8 cellular contexts compared by ENCODE assay signal in genomic region chr9:134455951-134456739, GRCh38.
A peak's percentile ranks its signal among the peaks of the same experiment; 100 is the strongest.
DNase-seq lines count a peak whose midpoint lies in the region; ATAC-seq and TF ChIP-seq lines count a peak whose summit lies in the region.

No MANE protein-coding gene starts in this region.

- CTCF ChIA-PET in HEK293 (lab: Yijun Ruan, JAX) = interaction anchor here (0.6 to 1.2 kb wide), 7 partner anchors 24 to 233 kb away, joined by 3 to 4 read pairs (median 4); no protein-coding TSS in a partner anchor

- in situ Hi-C loops in astrocyte of the spinal cord (cut with HindIII; ENCODE audit: low sequenced_read_pairs) = no loop called here

- TF ChIP-seq CTCF in HEK293 (tag by site-specific recombination; IDR thresholded peaks at IDR 0.05) (no peak), astrocyte of the spinal cord (IDR thresholded peaks at IDR 0.05; ENCODE audit: low read depth, low read length) (peak; percentile 10)

- ATAC-seq in GM18505 (IDR thresholded peaks at IDR 0.05; ENCODE audit: unreplicated experiment) = no peak
- no peak for ATAC-seq in HG03439 (IDR thresholded peaks at IDR 0.05; ENCODE audit: unreplicated experiment)

- peak; percentile 79 for DNase-seq in T1000 (lab: John Stamatoyannopoulos, UW)
- peak; percentile 98 for DNase-seq in astrocyte of the spinal cord (ENCODE audit: low read depth, low spot score)
- DNase-seq in islet precursor cell = peak; percentile 98
- peak; percentile 29 to 67 for DNase-seq in stimulated activated CD4-positive, alpha-beta T cell treated with anti-CD3 and anti-CD28 coated beads, Interleukin-15, amount 100 ng/mL, for 1 hour (ENCODE audit: low read depth in 1 of 2, low spot score in 1 of 2)
- no peak for DNase-seq in NCI-H345 treated with DMSO at 0.1 percent for 48 hours (lab: John Stamatoyannopoulos, UW; ENCODE audit: unreplicated experiment)

- no peak for TF ChIP-seq POLR2A in GM18505 (IDR thresholded peaks at IDR 0.05; ENCODE audit: borderline replicate concordance, extremely low read depth, insufficient read depth, insufficient read length)

- H3K4me3 ChIP-seq in HEK293 (ENCODE audit: low read depth, low read length) (no peak overlapping the region), astrocyte of the spinal cord (ENCODE audit: low read depth, low read length) (no peak overlapping the region)

- H3K27ac ChIP-seq in HEK293 (ENCODE audit: extremely low read depth, low read depth, low read length) = no peak overlapping the region

- no peaks in the 10 kb centered on the region for H3K36me3 ChIP-seq in HEK293 (ENCODE audit: control insufficient read depth in 2 of 2, insufficient read depth in 1 of 2, low read length in 2 of 2)

- no peaks in the 10 kb centered on the region for H3K4me1 ChIP-seq in HEK293 (ENCODE audit: control insufficient read depth, insufficient read depth, low read length)

- no peaks in the 10 kb centered on the region for H3K9me3 ChIP-seq in HEK293 (ENCODE audit: control insufficient read depth, insufficient read depth, low read depth, low read length)

- POLR2A ChIA-PET in HEK293 (lab: Yijun Ruan, JAX) = interaction anchor here (0.6 to 1.2 kb wide), 3 partner anchors 131 to 251 kb away, joined by 3 to 4 read pairs (median 3); no protein-coding TSS in a partner anchor

TF ChIP-seq in HEK293, 187 proteins besides CTCF, POLR2A, EP300 and RAD21 (continues in another document):
- TF ChIP-seq ZBTB44 (tag by site-specific recombination; IDR thresholded peaks at IDR 0.05) (peak; percentile 81), ZNF248 (tag by site-specific recombination; IDR thresholded peaks at IDR 0.05) (no peak), ZNF18 (tag by site-specific recombination; IDR thresholded peaks at IDR 0.05) (no peak), ZNF768 (tag by site-specific recombination; IDR thresholded peaks at IDR 0.05) (no peak), ZNF121 (tag by site-specific recombination; IDR thresholded peaks at IDR 0.05) (no peak), ZNF660 (tag by site-specific recombination; IDR thresholded peaks at IDR 0.05) (peak; percentile 53; the same call in 1 of the 2 replicates), KLF8 (tag by site-specific recombination; IDR thresholded peaks at IDR 0.05) (no peak), ZNF23 (tag by site-specific recombination; IDR thresholded peaks at IDR 0.05; ENCODE audit: borderline replicate concordance) (no peak), ZBTB1 (tag by site-specific recombination; IDR thresholded peaks at IDR 0.05) (no peak), ZNF223 (tag by site-specific recombination; IDR thresholded peaks at IDR 0.05) (no peak), ZNF530 (tag by site-specific recombination; IDR thresholded peaks at IDR 0.05; ENCODE audit: low read depth) (no peak), ZNF354C (tag by site-specific recombination; IDR thresholded peaks at IDR 0.05; ENCODE audit: borderline replicate concordance, low read depth) (no peak), SCRT1 (tag by site-specific recombination; IDR thresholded peaks at IDR 0.05; ENCODE audit: borderline replicate concordance) (no peak), KLF9 (tag by site-specific recombination; IDR thresholded peaks at IDR 0.05; ENCODE audit: low read depth) (0 out of 2 replicates have a peak, but pooled peaks have one; percentile 23), ZNF24 (tag by site-specific recombination; IDR thresholded peaks at IDR 0.05) (peak; percentile 46; the same call in 1 of the 2 replicates), YY1 (tag by site-specific recombination; IDR thresholded peaks at IDR 0.05) (no peak), ZNF175 (tag by site-specific recombination; IDR thresholded peaks at IDR 0.05) (no peak), ZFHX2 (tag by site-specific recombination; conservative IDR thresholded peaks at IDR 0.05) (peak; percentile 34), ZNF112 (tag by site-specific recombination; IDR thresholded peaks at IDR 0.05) (no peak), ZNF555 (tag by site-specific recombination; conservative IDR thresholded peaks at IDR 0.05) (no peak), BCL6B (tag by site-specific recombination; IDR thresholded peaks at IDR 0.05) (no peak), BCL11A (tag by site-specific recombination; IDR thresholded peaks at IDR 0.05; ENCODE audit: low read depth) (no peak), ZNF571 (tag by site-specific recombination; IDR thresholded peaks at IDR 0.05) (no peak), TSHZ1 (tag by site-specific recombination; IDR thresholded peaks at IDR 0.05; ENCODE audit: borderline replicate concordance) (no peak), GLIS1 (tag by site-specific recombination; IDR thresholded peaks at IDR 0.05) (peak; percentile 57; the same call in 1 of the 2 replicates), ZNF692 (tag by site-specific recombination; IDR thresholded peaks at IDR 0.05) (no peak), ZNF221 (tag by site-specific recombination; IDR thresholded peaks at IDR 0.05; ENCODE audit: borderline replicate concordance) (no peak), KLF16 (tag by site-specific recombination; IDR thresholded peaks at IDR 0.05) (no peak)
